In the genomic region with DNA sequence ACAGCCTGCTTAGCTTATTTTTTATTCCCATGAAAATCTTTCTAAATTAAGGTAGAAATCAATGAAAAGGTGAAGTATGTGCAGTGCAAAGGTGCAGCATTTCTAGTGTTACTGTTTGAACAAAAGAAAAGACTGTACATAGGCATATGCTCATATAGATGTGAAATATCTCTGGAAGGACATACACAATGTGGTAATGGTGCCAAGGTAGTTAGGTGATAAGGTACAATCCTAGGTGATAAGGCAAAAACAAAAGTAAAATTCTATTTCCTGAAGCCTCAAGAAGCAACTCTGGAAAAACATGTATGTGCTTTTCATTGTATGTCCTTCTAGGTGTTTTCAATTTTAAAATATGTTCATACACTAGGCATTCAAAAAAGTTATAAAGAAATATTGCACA, we compare ENCODE assay signal across 2 cellular contexts.
TF ChIP-seq lines count a peak whose summit lies in the region.

No MANE protein-coding gene starts in this region.

TF ChIP-seq in IMR-90, 13 proteins besides CTCF, POLR2A, EP300 and RAD21:
- 0 out of 2 replicates have a peak, but pooled peaks have one; percentile 42 for TF ChIP-seq CEBPB (IDR thresholded peaks at IDR 0.05; ENCODE audit: low read depth, low read length)
- TF ChIP-seq CHD1 (IDR thresholded peaks at IDR 0.05; ENCODE audit: low read depth, low read length): no peak

TF ChIP-seq in K562, 482 proteins besides CTCF, POLR2A, EP300 and RAD21:
- TF ChIP-seq CEBPG (CRISPR knock-in tag; IDR thresholded peaks at IDR 0.05) (no peak), CEBPG (tag; conservative IDR thresholded peaks at IDR 0.05 in 1 of 2, IDR thresholded peaks at IDR 0.05 in 1 of 2) (peak in 1 of 2 experiments; percentile 58; a peak in 1 of 4 replicates), TBP (optimal IDR thresholded peaks at IDR 0.05; ENCODE audit: low read depth, low read length) (no peak), CEBPB (tag; IDR thresholded peaks at IDR 0.05) (0 out of 2 replicates have a peak, but pooled peaks have one; percentile 22)
